In the genomic region with DNA sequence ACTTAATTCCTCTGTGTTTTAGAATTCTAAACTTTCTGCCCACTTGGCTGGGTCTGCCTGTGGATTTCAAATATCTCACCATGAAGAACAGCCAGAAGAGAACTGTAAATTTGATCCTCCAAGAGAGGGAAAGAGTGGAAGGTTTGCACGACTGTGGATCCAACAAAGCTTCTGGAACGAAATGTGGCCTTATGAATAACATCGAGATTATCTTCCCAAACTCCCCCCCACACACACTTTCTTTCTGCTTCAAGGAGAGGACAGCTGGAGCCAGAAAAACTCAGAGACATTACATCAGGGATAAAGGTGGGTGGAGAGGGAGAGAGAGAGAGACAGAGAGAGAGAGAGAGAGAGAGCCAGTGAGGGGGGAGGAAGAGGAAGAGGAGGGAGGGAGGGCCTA, we compare ENCODE assay signal across 18 cellular contexts.
DNase-seq lines count a peak whose midpoint lies in the region; ATAC-seq and TF ChIP-seq lines count a peak whose summit lies in the region.
"Had no signal": no experiment of that assay in that cellular context is flagged by ENCODE, and none has a peak within 500 bp of the region (broad histone marks: within the 10 kb centered on the region; RNA-seq: fewer than 3 reads in every experiment).

No MANE protein-coding gene starts in this region.

- intact Hi-C loops in left ventricle myocardium inferior (cut with micrococcal nuclease) = no loop called here
- intact Hi-C loops in gastrocnemius medialis (cut with DNase I; ENCODE audit: low total_unique reads) = loop anchor here (5.0 kb wide), 1 partner anchor 1055 kb away; no protein-coding TSS in a partner anchor

- in situ Hi-C loops in gastrocnemius medialis (cut with MboI; ENCODE audit: low sequenced_read_pairs in 4 of 4) = no loop called here

- DNase-seq in adipocyte (ENCODE audit: low read depth) (no peak), left ventricle myocardium inferior (no peak), gastrocnemius medialis (no peak), osteocyte (ENCODE audit: extremely low spot score, unreplicated experiment) (no peak)
- DNase-seq: COR-L47, DMS153, GOT3, NCI-H1048, NCI-H146, NCI-H2081, NCI-H510A treated with DMSO at 0.1 percent for 48 hours, NCI-H82, PC-9 had no signal

- TF ChIP-seq CTCF in left ventricle myocardium inferior (IDR thresholded peaks at IDR 0.05; ENCODE audit: borderline replicate concordance) (no peak), nephron (IDR thresholded peaks at IDR 0.05; ENCODE audit: unreplicated experiment in 3 of 3) (no peak), gastrocnemius medialis (IDR thresholded peaks at IDR 0.05 in 4 of 5, conservative IDR thresholded peaks at IDR 0.05 in 1 of 5) (no peak), osteocyte (IDR thresholded peaks at IDR 0.05) (no peak)

- peak overlapping the region; percentile 57 for H3K9ac ChIP-seq in adipocyte (ENCODE audit: low read length)

- no peaks in the 10 kb centered on the region for H3K27me3 ChIP-seq in adipocyte (replicated peaks; ENCODE audit: control insufficient read depth, insufficient read depth, low read length)
- H3K27me3 ChIP-seq in left ventricle myocardium inferior (ENCODE audit: low read depth) = peaks cover 34% of the 10 kb centered on the region
- H3K27me3 ChIP-seq in gastrocnemius medialis = no peaks in the 10 kb centered on the region

- no peaks in the 10 kb centered on the region for H3K36me3 ChIP-seq in adipocyte (ENCODE audit: control insufficient read depth, insufficient read depth, low read length, severe bottlenecking)
- no peaks in the 10 kb centered on the region for H3K36me3 ChIP-seq in left ventricle myocardium inferior
- no peaks in the 10 kb centered on the region for H3K36me3 ChIP-seq in gastrocnemius medialis

- H3K4me1 ChIP-seq in adipocyte (ENCODE audit: control insufficient read depth, insufficient read depth, low read length) (peaks cover 35% of the 10 kb centered on the region), left ventricle myocardium inferior (peaks cover 23% of the 10 kb centered on the region), gastrocnemius medialis (peaks cover 3 to 5% of the 10 kb centered on the region in 2 donors)

- H3K4me1 Mint-ChIP-seq in nephron (peaks cover 28% of the 10 kb centered on the region), osteocyte (ENCODE audit: unreplicated experiment) (no peaks in the 10 kb centered on the region)
- H3K4me1 Mint-ChIP-seq: CD14-positive monocyte had no signal

- ATAC-seq in gastrocnemius medialis = peak; percentile 28 to 29
- no peak for ATAC-seq in GM18909 (IDR thresholded peaks at IDR 0.05; ENCODE audit: poor library complexity, unreplicated experiment)
- ATAC-seq in GM19035 (IDR thresholded peaks at IDR 0.05; ENCODE audit: unreplicated experiment) = no peak
- no peak for ATAC-seq in HG03439 (IDR thresholded peaks at IDR 0.05; ENCODE audit: unreplicated experiment)

- peaks cover 4% of the 10 kb centered on the region for H3K27me3 Mint-ChIP-seq in nephron (ENCODE audit: low read depth)
- H3K27me3 Mint-ChIP-seq in osteocyte (ENCODE audit: unreplicated experiment) = no peaks in the 10 kb centered on the region

- H3K4me3 ChIP-seq in adipocyte (ENCODE audit: low read length) = peak overlapping the region; percentile 41
- no peak overlapping the region for H3K4me3 ChIP-seq in left ventricle myocardium inferior
- H3K4me3 ChIP-seq in gastrocnemius medialis = no peak overlapping the region
- H3K4me3 ChIP-seq: PC-9 had no signal

- H3K4me3 Mint-ChIP-seq in nephron (peak overlapping the region in 2 of 3 experiments; percentile 4 to 27), osteocyte (ENCODE audit: unreplicated experiment) (no peak overlapping the region)
- H3K4me3 Mint-ChIP-seq: CD14-positive monocyte had no signal

- TF ChIP-seq POLR2A in gastrocnemius medialis (IDR thresholded peaks at IDR 0.05) = peak in 1 of 2 donors; percentile 10

- H3K27ac Mint-ChIP-seq in nephron = no peak overlapping the region
- no peak overlapping the region for H3K27ac Mint-ChIP-seq in osteocyte (ENCODE audit: unreplicated experiment)
- H3K27ac Mint-ChIP-seq: CD14-positive monocyte had no signal

- H3K9me3 ChIP-seq in adipocyte (ENCODE audit: control insufficient read depth, low read length) = no peaks in the 10 kb centered on the region
- H3K9me3 ChIP-seq in left ventricle myocardium inferior (replicated peaks) = no peaks in the 10 kb centered on the region
- H3K9me3 ChIP-seq in gastrocnemius medialis = no peaks in the 10 kb centered on the region

- H3K27ac ChIP-seq in left ventricle myocardium inferior (replicated peaks) (peak overlapping the region; percentile 80), gastrocnemius medialis (peak overlapping the region; percentile 8 to 59 (median 50))
- H3K27ac ChIP-seq: PC-9 had no signal

- H3K9me3 Mint-ChIP-seq in nephron (no peaks in the 10 kb centered on the region), osteocyte (ENCODE audit: unreplicated experiment) (peaks cover 19% of the 10 kb centered on the region)

- H3K36me3 Mint-ChIP-seq in nephron (ENCODE audit: low read depth) (no peaks in the 10 kb centered on the region), osteocyte (ENCODE audit: unreplicated experiment) (no peaks in the 10 kb centered on the region)
- H3K36me3 Mint-ChIP-seq: CD14-positive monocyte had no signal

Comparison
In these comparisons a context has a peak if more than half of its experiments do, and no peak if none do; other contexts are left out.
1. ATAC-seq: peak in gastrocnemius medialis (2 of 2); none in GM18909 (single experiment), GM19035 (single experiment) and HG03439 (single experiment).